9 cellular contexts compared by ENCODE assay signal in the genomic region with DNA sequence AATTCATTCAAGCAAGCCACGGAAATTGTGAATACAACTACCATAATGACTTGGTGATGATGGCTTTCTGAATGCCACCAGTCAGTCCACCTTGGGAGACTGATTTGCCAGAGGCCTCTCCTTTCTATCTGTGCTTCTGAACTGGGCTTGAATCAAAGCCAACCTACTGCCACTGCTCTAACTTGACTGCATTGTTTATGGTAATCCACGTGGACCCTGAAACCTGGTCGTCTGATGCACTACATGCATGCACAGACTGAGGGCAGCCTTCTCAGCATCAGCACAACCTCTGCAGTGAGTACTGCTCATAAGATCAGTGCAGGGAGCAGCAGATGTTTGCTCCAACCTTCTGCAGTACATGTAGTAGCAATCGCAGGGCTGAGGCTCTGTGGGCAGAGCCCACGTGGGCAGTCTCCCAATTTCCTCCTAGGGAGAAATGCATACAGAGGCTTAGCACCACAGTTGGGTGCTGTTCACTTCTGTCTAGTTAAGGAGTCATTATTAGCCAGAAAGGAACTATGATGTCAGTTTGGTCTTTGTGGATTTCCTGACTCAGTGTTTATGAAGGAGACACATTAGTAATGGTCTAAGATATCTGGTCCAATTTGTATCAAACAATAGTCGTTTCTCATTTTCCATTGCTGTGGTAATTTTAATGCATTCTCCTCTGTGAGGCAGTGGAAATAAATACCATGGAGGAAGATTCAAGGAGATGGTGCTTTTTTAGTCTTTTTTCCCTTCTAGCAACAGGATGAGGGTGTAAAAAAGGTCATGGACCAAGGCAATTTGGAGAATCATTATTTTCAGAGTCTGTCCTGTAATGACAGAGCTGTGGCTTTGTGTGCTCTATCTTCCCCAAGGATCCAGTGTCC.
DNase-seq lines count a peak whose midpoint lies in the region; ATAC-seq and TF ChIP-seq lines count a peak whose summit lies in the region.
"Had no signal": no experiment of that assay in that cellular context is flagged by ENCODE, and none has a peak within 500 bp of the region (broad histone marks: within the 10 kb centered on the region; RNA-seq: fewer than 3 reads in every experiment).

No MANE protein-coding gene starts in this region.

- no peak for TF ChIP-seq EP300 in gastroesophageal sphincter (IDR thresholded peaks at IDR 0.05)

- peaks cover 13% of the 10 kb centered on the region for H3K9me3 Mint-ChIP-seq in activated CD8-positive, alpha-beta T cell treated with anti-CD3 and anti-CD28 coated beads for 36 hours

- H2AFZ ChIP-seq in hepatocyte = no peak overlapping the region

- DNase-seq in Daoy (ENCODE audit: low read depth) (peak; percentile 37), hepatocyte (ENCODE audit: low spot score) (peak; percentile 15), ureter (ENCODE audit: low spot score) (no peak), superior temporal gyrus (ENCODE audit: extremely low spot score) (no peak)
- DNase-seq in activated CD8-positive, alpha-beta T cell treated with anti-CD3 and anti-CD28 coated beads for 36 hours = peak; percentile 68

- H4K20me1 ChIP-seq in hepatocyte (ENCODE audit: insufficient read depth, poor library complexity, severe bottlenecking) = no peaks in the 10 kb centered on the region

- no peaks in the 10 kb centered on the region for H3K27me3 Mint-ChIP-seq in activated CD8-positive, alpha-beta T cell treated with anti-CD3 and anti-CD28 coated beads for 36 hours

- no peaks in the 10 kb centered on the region for H3K79me2 ChIP-seq in hepatocyte

- H3K9me2 ChIP-seq in hepatocyte (replicated peaks; ENCODE audit: insufficient read depth) = no peaks in the 10 kb centered on the region

- H3K36me3 ChIP-seq in hepatocyte (replicated peaks; ENCODE audit: insufficient read depth, low read depth) = no peaks in the 10 kb centered on the region
- H3K36me3 ChIP-seq in gastroesophageal sphincter = no peaks in the 10 kb centered on the region

- H3K9me3 ChIP-seq in hepatocyte (ENCODE audit: low read depth) = no peaks in the 10 kb centered on the region
- H3K9me3 ChIP-seq in gastroesophageal sphincter = no peaks in the 10 kb centered on the region

- H3K36me3 Mint-ChIP-seq in activated CD8-positive, alpha-beta T cell treated with anti-CD3 and anti-CD28 coated beads for 36 hours (ENCODE audit: low read depth) = peaks cover 16% of the 10 kb centered on the region

- no peak overlapping the region for H3K27ac ChIP-seq in hepatocyte
- no peak overlapping the region for H3K27ac ChIP-seq in gastroesophageal sphincter

- H3K27me3 ChIP-seq in hepatocyte (no peaks in the 10 kb centered on the region), gastroesophageal sphincter (no peaks in the 10 kb centered on the region)

- no peak for TF ChIP-seq POLR2A in gastroesophageal sphincter (IDR thresholded peaks at IDR 0.05)

- 33% methylated on average over 6 of the region's 6 CpGs for WGBS in hepatocyte (ENCODE audit: low lambda C conversion rate, missing lambda C conversion rate)
- 14 to 20% methylated on average over 3 to 4 of the region's 6 CpGs for WGBS in gastroesophageal sphincter (ENCODE audit: low coverage in 1 of 2), 2 donors

- peak; percentile 73 for ATAC-seq in GM19452 (IDR thresholded peaks at IDR 0.05; ENCODE audit: unreplicated experiment)
- ATAC-seq in HG03460 (IDR thresholded peaks at IDR 0.05; ENCODE audit: unreplicated experiment) = peak; percentile 60
- peak; percentile 65 for ATAC-seq in activated CD8-positive, alpha-beta T cell treated with anti-CD3 and anti-CD28 coated beads for 36 hours
- ATAC-seq in gastroesophageal sphincter = no peak

- CTCF ChIA-PET in activated CD8-positive, alpha-beta T cell treated with anti-CD3 and anti-CD28 coated beads for 36 hours (lab: Charles Lee) = interaction anchor here (0.7 to 1.8 kb wide), 8 partner anchors 20 to 868 kb away, joined by 3 to 7 read pairs (median 4); no protein-coding TSS in a partner anchor

- no peaks in the 10 kb centered on the region for H3K4me1 ChIP-seq in hepatocyte (ENCODE audit: insufficient read depth)
- no peaks in the 10 kb centered on the region for H3K4me1 ChIP-seq in gastroesophageal sphincter

- H3K4me1 Mint-ChIP-seq in activated CD8-positive, alpha-beta T cell treated with anti-CD3 and anti-CD28 coated beads for 36 hours (ENCODE audit: low read depth) = peaks cover 69% of the 10 kb centered on the region

- peak overlapping the region; percentile 97 for H3K27ac Mint-ChIP-seq in activated CD8-positive, alpha-beta T cell treated with anti-CD3 and anti-CD28 coated beads for 36 hours

- TF ChIP-seq CTCF in activated CD8-positive, alpha-beta T cell treated with anti-CD3 and anti-CD28 coated beads for 36 hours (IDR thresholded peaks at IDR 0.05) = peak; percentile 35
- peak; percentile 14 for TF ChIP-seq CTCF in hepatocyte (IDR thresholded peaks at IDR 0.05; ENCODE audit: poor library complexity)
- no peak for TF ChIP-seq CTCF in gastroesophageal sphincter (IDR thresholded peaks at IDR 0.05)

- POLR2A ChIA-PET in activated CD8-positive, alpha-beta T cell treated with anti-CD3 and anti-CD28 coated beads for 36 hours (lab: Charles Lee) = interaction anchor here (1.0 to 2.5 kb wide), 14 partner anchors 16 to 779 kb away, joined by 3 to 19 read pairs (median 8); partner anchors contain the start of gene AKAP11

- H3K4me3 ChIP-seq in hepatocyte (no peak overlapping the region), gastroesophageal sphincter (no peak overlapping the region)

- H3K4me2 ChIP-seq in hepatocyte = no peak overlapping the region

- intact Hi-C loops in activated CD8-positive, alpha-beta T cell treated with anti-CD3 and anti-CD28 coated beads for 36 hours (cut with micrococcal nuclease) = loop anchor here (1.0 to 2.0 kb wide), 4 partner anchors 23 to 142 kb away; no protein-coding TSS in a partner anchor

- H3K4me3 Mint-ChIP-seq in activated CD8-positive, alpha-beta T cell treated with anti-CD3 and anti-CD28 coated beads for 36 hours = peak overlapping the region; percentile 70
- H3K4me3 Mint-ChIP-seq: IgD-negative memory B cell had no signal

Comparison
In these comparisons a context has a peak if more than half of its experiments do, and no peak if none do; other contexts are left out.
1. DNase-seq: peak in Daoy (single experiment), activated CD8-positive, alpha-beta T cell treated with anti-CD3 and anti-CD28 coated beads for 36 hours (single experiment) and hepatocyte (single experiment); none in ureter (single experiment) and superior temporal gyrus (single experiment).
2. CTCF ChIP-seq: peak in activated CD8-positive, alpha-beta T cell treated with anti-CD3 and anti-CD28 coated beads for 36 hours (single experiment) and hepatocyte (single experiment); none in gastroesophageal sphincter (0 of 4).